20 cellular contexts compared by ENCODE assay signal in the genomic region with DNA sequence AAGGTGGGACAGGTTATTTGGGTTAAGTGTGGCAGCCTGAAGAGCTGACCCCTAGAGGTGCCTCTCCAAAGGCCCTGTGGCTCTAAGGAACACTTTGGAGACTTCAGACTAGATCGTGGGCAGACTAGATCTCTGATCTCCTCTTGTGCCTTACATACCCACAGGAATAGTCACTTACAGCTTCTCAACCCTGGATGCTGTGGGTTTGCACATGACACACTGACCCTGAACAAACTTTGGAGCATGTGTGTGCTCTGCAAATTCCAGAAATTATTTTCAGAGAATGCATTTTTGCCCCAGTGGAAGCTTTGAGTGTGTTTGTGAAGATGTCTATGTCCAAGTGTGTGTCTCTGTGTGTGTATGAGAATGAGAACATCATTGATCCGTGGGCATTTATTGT.
"Had no signal": no experiment of that assay in that cellular context is flagged by ENCODE, and none has a peak within 500 bp of the region (broad histone marks: within the 10 kb centered on the region; RNA-seq: fewer than 3 reads in every experiment).

No MANE protein-coding gene starts in this region.

- H3K27ac Mint-ChIP-seq: activated CD8-positive, alpha-beta T cell treated with anti-CD3 and anti-CD28 coated beads, Interleukin-2, amount 10 ng/mL, durations not matched to agents 7 days and 5 days; activated naive CD4-positive, alpha-beta T cell treated with anti-CD3 and anti-CD28 coated beads, Interleukin-2, amount 50 U/mL, for 72 hours; immature natural killer cell; natural killer cell treated with Interleukin-12 subunit alpha and Interleukin-12 subunit beta and Interleukin-15 and Interleukin-18, amount 100 ng/mL, for 72 hours; WTC11 had no signal

- H3K27me3 ChIP-seq: esophagus squamous epithelium, right atrium auricular region, stomach had no signal

- H3K4me3 Mint-ChIP-seq: activated CD8-positive, alpha-beta T cell treated with anti-CD3 and anti-CD28 coated beads, Interleukin-2, amount 10 ng/mL, durations not matched to agents 7 days and 5 days; immature natural killer cell; natural killer cell treated with Interleukin-12 subunit alpha and Interleukin-12 subunit beta and Interleukin-15 and Interleukin-18, amount 100 ng/mL, for 72 hours; WTC11 had no signal

- H3K9me3 ChIP-seq: esophagus squamous epithelium, stomach, thoracic aorta had no signal

- H3K4me1 ChIP-seq: esophagus squamous epithelium, right atrium auricular region, stomach had no signal

- H3K27ac ChIP-seq: coronary artery, esophagus squamous epithelium, right atrium auricular region, stomach, thoracic aorta had no signal

- H3K4me3 ChIP-seq: coronary artery, esophagus squamous epithelium, lung, right atrium auricular region, stomach, thoracic aorta had no signal

- H3K36me3 Mint-ChIP-seq: activated naive CD4-positive, alpha-beta T cell treated with anti-CD3 and anti-CD28 coated beads, Interleukin-2, amount 50 U/mL, for 72 hours; immature natural killer cell; natural killer cell treated with Interleukin-12 subunit alpha and Interleukin-12 subunit beta and Interleukin-15 and Interleukin-18, amount 100 ng/mL, for 72 hours; WTC11 had no signal

- H3K9me3 Mint-ChIP-seq: activated naive CD4-positive, alpha-beta T cell treated with anti-CD3 and anti-CD28 coated beads, Interleukin-2, amount 50 U/mL, for 72 hours; natural killer cell treated with Interleukin-12 subunit alpha and Interleukin-12 subunit beta and Interleukin-15 and Interleukin-18, amount 100 ng/mL, for 72 hours had no signal

- DNase-seq: activated CD4-positive, alpha-beta T cell treated with anti-CD3 and anti-CD28 coated beads for 4 hours; activated CD8-positive, alpha-beta memory T cell treated with anti-CD3 and anti-CD28 coated beads, Interleukin-2, amount 50 U/mL, for 4 hours; activated CD8-positive, alpha-beta T cell treated with anti-CD3 and anti-CD28 coated beads, Interleukin-2, amount 10 ng/mL, durations not matched to agents 7 days and 5 days; activated gamma-delta T cell; activated T-cell treated with anti-CD3 and anti-CD28 coated beads, Interleukin-2, amount 50 U/mL, for 48 hours; caudate nucleus; effector CD4-positive, alpha-beta T cell; esophagus squamous epithelium; foreskin melanocyte; immature natural killer cell; left colon; stomach; SW 1271 had no signal

- H3K4me1 Mint-ChIP-seq: immature natural killer cell, WTC11 had no signal

- H3K36me3 ChIP-seq: esophagus squamous epithelium, right atrium auricular region, stomach, thoracic aorta had no signal
